Comparison of ENCODE assay signal across 1 cellular context in genomic region chr7:156614434-156615264, GRCh38.
TF ChIP-seq lines count a peak whose summit lies in the region.

No MANE protein-coding gene starts in this region.

TF ChIP-seq in HepG2, 621 proteins besides CTCF, POLR2A, EP300 and RAD21 (continued from another document and continues in another):
- TF ChIP-seq, protein P1, sequence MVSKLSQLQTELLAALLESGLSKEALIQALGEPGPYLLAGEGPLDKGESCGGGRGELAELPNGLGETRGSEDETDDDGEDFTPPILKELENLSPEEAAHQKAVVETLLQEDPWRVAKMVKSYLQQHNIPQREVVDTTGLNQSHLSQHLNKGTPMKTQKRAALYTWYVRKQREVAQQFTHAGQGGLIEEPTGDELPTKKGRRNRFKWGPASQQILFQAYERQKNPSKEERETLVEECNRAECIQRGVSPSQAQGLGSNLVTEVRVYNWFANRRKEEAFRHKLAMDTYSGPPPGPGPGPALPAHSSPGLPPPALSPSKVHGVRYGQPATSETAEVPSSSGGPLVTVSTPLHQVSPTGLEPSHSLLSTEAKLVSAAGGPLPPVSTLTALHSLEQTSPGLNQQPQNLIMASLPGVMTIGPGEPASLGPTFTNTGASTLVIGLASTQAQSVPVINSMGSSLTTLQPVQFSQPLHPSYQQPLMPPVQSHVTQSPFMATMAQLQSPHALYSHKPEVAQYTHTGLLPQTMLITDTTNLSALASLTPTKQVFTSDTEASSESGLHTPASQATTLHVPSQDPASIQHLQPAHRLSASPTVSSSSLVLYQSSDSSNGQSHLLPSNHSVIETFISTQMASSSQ (IDR thresholded peaks at IDR 0.05; ENCODE audit: low read depth), result peak; percentile 69; the same call in 1 of the 2 replicates
- TF ChIP-seq, protein P1 (CRISPR knock-in tag; IDR thresholded peaks at IDR 0.05; ENCODE audit: borderline replicate concordance), result peak; percentile 52; the same call in 1 of the 2 replicates
- TF ChIP-seq HNRNPLL (IDR thresholded peaks at IDR 0.05; ENCODE audit: low read depth, low read length, poor library complexity, severe bottlenecking) (no peak), PHF21A (CRISPR knock-in tag; IDR thresholded peaks at IDR 0.05) (peak; percentile 86), TSC22D2 (CRISPR knock-in tag; IDR thresholded peaks at IDR 0.05; ENCODE audit: borderline replicate concordance) (no peak), TOPORS (CRISPR knock-in tag; IDR thresholded peaks at IDR 0.05) (no peak), ZNF839 (CRISPR knock-in tag; IDR thresholded peaks at IDR 0.05; ENCODE audit: borderline replicate concordance) (no peak), NFRKB (IDR thresholded peaks at IDR 0.05) (no peak), FOXJ3 (CRISPR knock-in tag; IDR thresholded peaks at IDR 0.05; ENCODE audit: borderline replicate concordance) (peak; percentile 95), ZFY (CRISPR knock-in tag; IDR thresholded peaks at IDR 0.05) (peak; percentile 64), CREB1 (IDR thresholded peaks at IDR 0.05) (peak; percentile 80), CREB1 (CRISPR knock-in tag; IDR thresholded peaks at IDR 0.05) (peak; percentile 81), AHDC1 (CRISPR knock-in tag; IDR thresholded peaks at IDR 0.05; ENCODE audit: borderline replicate concordance) (peak; percentile 95), NCOA2 (CRISPR knock-in tag; IDR thresholded peaks at IDR 0.05) (peak; percentile 96), ZNF772 (CRISPR knock-in tag; IDR thresholded peaks at IDR 0.05) (no peak), TAF1 (CRISPR knock-in tag; IDR thresholded peaks at IDR 0.05) (peak; percentile 37; the same call in 1 of the 2 replicates), TARDBP (CRISPR knock-in tag; IDR thresholded peaks at IDR 0.05) (peak; percentile 93), ZNF224 (CRISPR knock-in tag; IDR thresholded peaks at IDR 0.05) (no peak), SIN3B (IDR thresholded peaks at IDR 0.05; ENCODE audit: low read length) (no peak), TGIF2 (CRISPR knock-in tag; IDR thresholded peaks at IDR 0.05) (peak; percentile 91), MIER3 (CRISPR knock-in tag; IDR thresholded peaks at IDR 0.05; ENCODE audit: borderline replicate concordance) (no peak; the same call in 1 of the 2 replicates), ZBTB42 (CRISPR knock-in tag; IDR thresholded peaks at IDR 0.05) (no peak), MXD1 (CRISPR knock-in tag; IDR thresholded peaks at IDR 0.05) (no peak), ZNF3 (CRISPR knock-in tag; IDR thresholded peaks at IDR 0.05) (peak; percentile 33; the same call in 1 of the 2 replicates), ZBTB7B (CRISPR knock-in tag; IDR thresholded peaks at IDR 0.05) (peak; percentile 63; the same call in 1 of the 2 replicates), SP1 (IDR thresholded peaks at IDR 0.05) (no peak), SP1 (CRISPR knock-in tag; IDR thresholded peaks at IDR 0.05) (no peak), ZBTB7A (CRISPR knock-in tag; IDR thresholded peaks at IDR 0.05) (no peak), POLR2G (IDR thresholded peaks at IDR 0.05; ENCODE audit: low read depth, low read length) (peak; percentile 90), ZNF562 (CRISPR knock-in tag; IDR thresholded peaks at IDR 0.05; ENCODE audit: borderline replicate concordance) (no peak), ZNF501 (CRISPR knock-in tag; IDR thresholded peaks at IDR 0.05) (0 out of 2 replicates have a peak, but pooled peaks have one; percentile 53), MEIS2 (CRISPR knock-in tag; IDR thresholded peaks at IDR 0.05) (peak; percentile 96), ATF7-NPFF (CRISPR knock-in tag; IDR thresholded peaks at IDR 0.05; ENCODE audit: low read depth) (no peak), REXO4 (CRISPR knock-in tag; IDR thresholded peaks at IDR 0.05; ENCODE audit: borderline replicate concordance) (no peak), RFXAP (CRISPR knock-in tag; IDR thresholded peaks at IDR 0.05; ENCODE audit: borderline replicate concordance) (peak; percentile 38), ZNF263 (CRISPR knock-in tag; IDR thresholded peaks at IDR 0.05) (no peak), ZNF335 (CRISPR knock-in tag; IDR thresholded peaks at IDR 0.05) (0 out of 2 replicates have a peak, but pooled peaks have one; percentile 72), NONO (IDR thresholded peaks at IDR 0.05) (no peak), NONO (CRISPR knock-in tag; conservative IDR thresholded peaks at IDR 0.05) (peak; percentile 82), FLYWCH1 (CRISPR knock-in tag; IDR thresholded peaks at IDR 0.05) (0 out of 2 replicates have a peak, but pooled peaks have one; percentile 14), NR2C2 (CRISPR knock-in tag; IDR thresholded peaks at IDR 0.05; ENCODE audit: borderline replicate concordance) (peak; percentile 49; the same call in 1 of the 2 replicates), FOXO4 (CRISPR knock-in tag; conservative IDR thresholded peaks at IDR 0.05) (no peak), ZFAT (CRISPR knock-in tag; conservative IDR thresholded peaks at IDR 0.05) (no peak), CEBPB (IDR thresholded peaks at IDR 0.05; ENCODE audit: borderline replicate concordance, low read depth, low read length) (peak; percentile 21; the same call in 1 of the 2 replicates), NFE2L2 (IDR thresholded peaks at IDR 0.05; ENCODE audit: low read length) (peak; percentile 89), ZNF253 (CRISPR knock-in tag; IDR thresholded peaks at IDR 0.05; ENCODE audit: borderline replicate concordance) (no peak), PCBP1 (IDR thresholded peaks at IDR 0.05; ENCODE audit: borderline replicate concordance, low read depth, low read length) (no peak), RARG (CRISPR knock-in tag; IDR thresholded peaks at IDR 0.05; ENCODE audit: low read depth) (no peak), NAIF1 (CRISPR knock-in tag; IDR thresholded peaks at IDR 0.05; ENCODE audit: borderline replicate concordance) (0 out of 2 replicates have a peak, but pooled peaks have one; percentile 58), ZSCAN25 (CRISPR knock-in tag; IDR thresholded peaks at IDR 0.05) (0 out of 2 replicates have a peak, but pooled peaks have one; percentile 36), BHLHE40 (IDR thresholded peaks at IDR 0.05; ENCODE audit: low read length) (peak; percentile 56; the same call in 1 of the 2 replicates), NPAS2 (CRISPR knock-in tag; IDR thresholded peaks at IDR 0.05; ENCODE audit: borderline replicate concordance) (no peak), SRSF9 (IDR thresholded peaks at IDR 0.05; ENCODE audit: borderline replicate concordance, insufficient read depth, low read depth, low read length, poor library complexity, severe bottlenecking) (no peak), ZC3H4 (CRISPR knock-in tag; IDR thresholded peaks at IDR 0.05; ENCODE audit: borderline replicate concordance) (peak; percentile 6)
- TF ChIP-seq, protein P2, sequence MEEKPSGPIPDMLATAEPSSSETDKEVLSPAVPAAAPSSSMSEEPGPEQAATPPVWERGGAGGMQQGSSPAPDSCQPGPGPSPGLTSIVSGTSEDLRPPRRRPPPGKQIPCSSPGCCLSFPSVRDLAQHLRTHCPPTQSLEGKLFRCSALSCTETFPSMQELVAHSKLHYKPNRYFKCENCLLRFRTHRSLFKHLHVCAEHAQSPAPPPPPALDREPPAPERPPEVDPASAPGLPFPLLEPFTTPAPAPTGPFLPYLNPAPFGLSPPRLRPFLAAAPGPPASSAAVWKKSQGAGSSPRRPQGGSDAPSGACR (CRISPR knock-in tag; IDR thresholded peaks at IDR 0.05), result peak; percentile 51; the same call in 1 of the 2 replicates
- TF ChIP-seq, protein P3, sequence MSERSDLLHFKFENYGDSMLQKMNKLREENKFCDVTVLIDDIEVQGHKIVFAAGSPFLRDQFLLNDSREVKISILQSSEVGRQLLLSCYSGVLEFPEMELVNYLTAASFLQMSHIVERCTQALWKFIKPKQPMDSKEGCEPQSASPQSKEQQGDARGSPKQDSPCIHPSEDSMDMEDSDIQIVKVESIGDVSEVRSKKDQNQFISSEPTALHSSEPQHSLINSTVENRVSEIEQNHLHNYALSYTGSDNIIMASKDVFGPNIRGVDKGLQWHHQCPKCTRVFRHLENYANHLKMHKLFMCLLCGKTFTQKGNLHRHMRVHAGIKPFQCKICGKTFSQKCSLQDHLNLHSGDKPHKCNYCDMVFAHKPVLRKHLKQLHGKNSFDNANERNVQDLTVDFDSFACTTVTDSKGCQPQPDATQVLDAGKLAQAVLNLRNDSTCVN (CRISPR knock-in tag; IDR thresholded peaks at IDR 0.05; ENCODE audit: borderline replicate concordance), result peak; percentile 92
- TF ChIP-seq, protein P4, sequence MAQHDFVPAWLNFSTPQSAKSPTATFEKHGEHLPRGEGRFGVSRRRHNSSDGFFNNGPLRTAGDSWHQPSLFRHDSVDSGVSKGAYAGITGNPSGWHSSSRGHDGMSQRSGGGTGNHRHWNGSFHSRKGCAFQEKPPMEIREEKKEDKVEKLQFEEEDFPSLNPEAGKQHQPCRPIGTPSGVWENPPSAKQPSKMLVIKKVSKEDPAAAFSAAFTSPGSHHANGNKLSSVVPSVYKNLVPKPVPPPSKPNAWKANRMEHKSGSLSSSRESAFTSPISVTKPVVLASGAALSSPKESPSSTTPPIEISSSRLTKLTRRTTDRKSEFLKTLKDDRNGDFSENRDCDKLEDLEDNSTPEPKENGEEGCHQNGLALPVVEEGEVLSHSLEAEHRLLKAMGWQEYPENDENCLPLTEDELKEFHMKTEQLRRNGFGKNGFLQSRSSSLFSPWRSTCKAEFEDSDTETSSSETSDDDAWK (CRISPR knock-in tag; IDR thresholded peaks at IDR 0.05), result no peak
- TF ChIP-seq, protein P5, sequence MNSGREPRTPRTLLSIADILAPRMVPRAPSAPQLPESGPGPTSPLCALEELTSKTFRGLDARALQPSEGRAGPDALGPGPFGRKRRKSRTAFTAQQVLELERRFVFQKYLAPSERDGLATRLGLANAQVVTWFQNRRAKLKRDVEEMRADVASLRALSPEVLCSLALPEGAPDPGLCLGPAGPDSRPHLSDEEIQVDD (CRISPR knock-in tag; IDR thresholded peaks at IDR 0.05; ENCODE audit: borderline replicate concordance), result no peak
- TF ChIP-seq, protein P6, sequence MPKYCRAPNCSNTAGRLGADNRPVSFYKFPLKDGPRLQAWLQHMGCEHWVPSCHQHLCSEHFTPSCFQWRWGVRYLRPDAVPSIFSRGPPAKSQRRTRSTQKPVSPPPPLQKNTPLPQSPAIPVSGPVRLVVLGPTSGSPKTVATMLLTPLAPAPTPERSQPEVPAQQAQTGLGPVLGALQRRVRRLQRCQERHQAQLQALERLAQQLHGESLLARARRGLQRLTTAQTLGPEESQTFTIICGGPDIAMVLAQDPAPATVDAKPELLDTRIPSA (CRISPR knock-in tag; IDR thresholded peaks at IDR 0.05; ENCODE audit: borderline replicate concordance), result no peak
